In genomic region chr17:11921296-11921695, GRCh38 we compare ENCODE assay signal across 22 cellular contexts.
"Had no signal": no experiment of that assay in that cellular context is flagged by ENCODE, and none has a peak within 500 bp of the region (broad histone marks: within the 10 kb centered on the region; RNA-seq: fewer than 3 reads in every experiment).

No MANE protein-coding gene starts in this region.

- DNase-seq: dermis blood vessel endothelial cell; effector memory CD4-positive, alpha-beta T cell; foreskin keratinocyte; heart left ventricle; hippocampal formation; immature natural killer cell; naive B cell; pancreas; right lobe of liver; small intestine; stimulated activated CD4-positive, alpha-beta T cell treated with anti-CD3 and anti-CD28 coated beads, Interleukin-2, amount 100 ng/mL, for 24 hours; stimulated activated CD4-positive, alpha-beta T cell treated with anti-CD3 and anti-CD28 coated beads, Interleukin-4, amount 100 ng/mL, for 24 hours; stimulated activated naive CD4-positive, alpha-beta T cell treated with Interleukin-2 at 50 U/mL for 16 hours; stomach; thyroid gland had no signal

- ATAC-seq: foreskin keratinocyte; gastroesophageal sphincter; heart left ventricle; natural killer cell treated with Interleukin-12 subunit alpha and Interleukin-12 subunit beta and Interleukin-15 and Interleukin-18, amount 100 ng/mL, for 72 hours; pancreas; right lobe of liver; stimulated activated effector memory CD8-positive, alpha-beta T cell treated with anti-CD3 and anti-CD28 coated beads, Interleukin-12 subunit alpha, Interleukin-12 subunit beta, amount 100 ng/mL, for 72 hours had no signal

- H3K27me3 ChIP-seq: foreskin keratinocyte, heart left ventricle, neutrophil, pancreas, right lobe of liver, stomach, thyroid gland had no signal

- H3K4me3 ChIP-seq: coronary artery, gastroesophageal sphincter, heart left ventricle, lung, pancreas, right lobe of liver, stomach, thyroid gland had no signal

- FAIRE-seq: keratinocyte, pancreas, small intestine had no signal

- H3K36me3 ChIP-seq: gastroesophageal sphincter, heart left ventricle, neutrophil, pancreas, right lobe of liver, stomach, thyroid gland had no signal
